In genomic region chr12:2034633-2035420, GRCh38 we compare ENCODE assay signal across 8 cellular contexts. TPM values are rescaled to one million over a fixed set of nuclear protein-coding genes. Genes with fewer than 3 reads are reported as not detected.
DNase-seq lines count a peak whose midpoint lies in the region; ATAC-seq, FAIRE-seq and TF ChIP-seq lines count a peak whose summit lies in the region.

No MANE protein-coding gene starts in this region.

- no peak overlapping the region for H2AFZ ChIP-seq in H9 (ENCODE audit: low read length)
- peak overlapping the region; percentile 70 for H2AFZ ChIP-seq in astrocyte (ENCODE audit: low read depth, low read length)

- H3K4me1 ChIP-seq in H9 (ENCODE audit: insufficient read depth, low read length) (peaks cover 2% of the 10 kb centered on the region; the same call in 1 of the 2 replicates), astrocyte (ENCODE audit: insufficient read depth, low read length) (peaks cover 3% of the 10 kb centered on the region)

- no peak overlapping the region for H2BK12ac ChIP-seq in H9 (ENCODE audit: insufficient read length, low read depth, low read length)

- H3K56ac ChIP-seq in H9 (ENCODE audit: insufficient read length, low read depth, low read length): no peak overlapping the region

- peaks cover 78% of the 10 kb centered on the region for H3K27me3 Mint-ChIP-seq in H9 (ENCODE audit: low read depth)
- H3K27me3 Mint-ChIP-seq in astrocyte (ENCODE audit: low read depth, unreplicated experiment): peaks cover 44% of the 10 kb centered on the region

- no peaks in the 10 kb centered on the region for H3K79me1 ChIP-seq in H9 (ENCODE audit: insufficient read depth, low read depth, low read length, poor library complexity, severe bottlenecking)

- H2BK20ac ChIP-seq in H9 (ENCODE audit: low read depth, low read length, poor library complexity, severe bottlenecking): no peak overlapping the region

- H4K91ac ChIP-seq in H9 (ENCODE audit: insufficient read length, low read depth, low read length): no peak overlapping the region

- no peak overlapping the region for H3K18ac ChIP-seq in H9 (ENCODE audit: insufficient read length, low read depth, low read length)

- H3K9ac ChIP-seq in H9 (ENCODE audit: extremely low read depth, insufficient read length, low read length) (no peak overlapping the region), astrocyte (ENCODE audit: low read length) (peak overlapping the region; percentile 24)

- H2BK15ac ChIP-seq in H9 (ENCODE audit: low read depth, low read length): no peak overlapping the region

- no CpG with 5 or more reads among the region's 47 CpGs for WGBS in H9 (ENCODE audit: extremely low coverage, insufficient read length, low lambda C conversion rate)

- H4K20me1 ChIP-seq in H9 (ENCODE audit: control insufficient read depth, insufficient read depth, insufficient read length): no peaks in the 10 kb centered on the region
- no peaks in the 10 kb centered on the region for H4K20me1 ChIP-seq in astrocyte (ENCODE audit: insufficient read depth, low read length)

- no peak overlapping the region for H3T11ph ChIP-seq in H9 (ENCODE audit: low read length)

- H3K4me2 ChIP-seq in H9 (ENCODE audit: insufficient read depth, insufficient read length, low read length) (peak overlapping the region; percentile 16), astrocyte (ENCODE audit: low read length) (peak overlapping the region; percentile 83)

- H3K36me3 Mint-ChIP-seq in H9 (ENCODE audit: insufficient read depth in 1 of 3, low read depth in 3 of 3) (no peaks in the 10 kb centered on the region), astrocyte (ENCODE audit: low read depth, unreplicated experiment) (no peaks in the 10 kb centered on the region)

- H3K4ac ChIP-seq in H9 (ENCODE audit: low read depth, low read length): no peak overlapping the region

- H3K23me2 ChIP-seq in H9 (ENCODE audit: insufficient read length, low read depth, low read length, poor library complexity, severe bottlenecking): peaks cover 3% of the 10 kb centered on the region

- no peak overlapping the region for H2AK5ac ChIP-seq in H9 (ENCODE audit: insufficient read length, low read length)

- H3K27me3 ChIP-seq in H9 (ENCODE audit: insufficient read depth, low read length): peaks cover 8% of the 10 kb centered on the region; the same call in 1 of the 2 replicates
- peaks cover 66% of the 10 kb centered on the region for H3K27me3 ChIP-seq in astrocyte (ENCODE audit: insufficient read depth, low read length)

- H3K23ac ChIP-seq in H9 (ENCODE audit: insufficient read length, low read depth, low read length): no peak overlapping the region

- no peaks in the 10 kb centered on the region for H3K79me2 ChIP-seq in H9 (ENCODE audit: insufficient read depth, low read length)
- H3K79me2 ChIP-seq in astrocyte (ENCODE audit: insufficient read depth, low read length): no peaks in the 10 kb centered on the region

- H3K9me3 Mint-ChIP-seq in H9 (no peaks in the 10 kb centered on the region), astrocyte (ENCODE audit: unreplicated experiment) (no peaks in the 10 kb centered on the region)

- no peak overlapping the region for H3K14ac ChIP-seq in H9 (ENCODE audit: insufficient read depth, low read length)

- no peak for FAIRE-seq in astrocyte (lab: Jason Lieb, UNC)

- H3K27ac ChIP-seq in H9 (ENCODE audit: insufficient read length, low read depth, low read length): no peak overlapping the region
- no peak overlapping the region for H3K27ac ChIP-seq in astrocyte (ENCODE audit: low read depth, low read length)

- peaks cover 9 to 19% of the 10 kb centered on the region in 2 experiments for H3K4me1 Mint-ChIP-seq in H9
- H3K4me1 Mint-ChIP-seq in astrocyte (ENCODE audit: low read depth, unreplicated experiment): no peaks in the 10 kb centered on the region

- no peaks in the 10 kb centered on the region for H3K36me3 ChIP-seq in astrocyte (ENCODE audit: insufficient read depth, low read length)

- H4K5ac ChIP-seq in H9 (ENCODE audit: insufficient read length, low read depth, low read length): no peak overlapping the region

- peak overlapping the region; percentile 54 for H3K4me3 ChIP-seq in astrocyte (ENCODE audit: insufficient read depth, low read depth, low read length)

- no peak overlapping the region for H2BK120ac ChIP-seq in H9 (ENCODE audit: low read depth, low read length, poor library complexity, severe bottlenecking)

- ATAC-seq in GM19035 (IDR thresholded peaks at IDR 0.05; ENCODE audit: unreplicated experiment): no peak

- TF ChIP-seq CTCF in H9 (conservative IDR thresholded peaks at IDR 0.05): peak; percentile 97
- TF ChIP-seq CTCF in astrocyte (IDR thresholded peaks at IDR 0.05; ENCODE audit: insufficient read depth, low read depth, low read length): peak; percentile 54

- H3K27ac Mint-ChIP-seq in H9 (no peak overlapping the region), astrocyte (ENCODE audit: unreplicated experiment) (peak overlapping the region; percentile 7)

- H3K9me3 ChIP-seq in H9 (ENCODE audit: control insufficient read depth, low read depth, low read length): no peaks in the 10 kb centered on the region
- H3K9me3 ChIP-seq in astrocyte (ENCODE audit: insufficient read depth, low read depth, low read length): no peaks in the 10 kb centered on the region

- H4K8ac ChIP-seq in H9 (replicated peaks; ENCODE audit: insufficient read length, low read depth, low read length): no peak overlapping the region

- peak overlapping the region; percentile 50 to 66 for H3K4me3 Mint-ChIP-seq in H9
- peak overlapping the region; percentile 62 for H3K4me3 Mint-ChIP-seq in astrocyte (ENCODE audit: unreplicated experiment)

- peak; percentile 62 for DNase-seq in DMS114 treated with DMSO at 0.1 percent for 48 hours (lab: John Stamatoyannopoulos, UW; ENCODE audit: unreplicated experiment)
- peak; percentile 93 for DNase-seq in H9
- DNase-seq in NCI-H1105 treated with DMSO at 0.1 percent for 48 hours (lab: John Stamatoyannopoulos, UW): peak; percentile 86
- DNase-seq in T-helper 9 cell: peak; percentile 84
- DNase-seq in astrocyte (ENCODE audit: low read depth): no peak
- DNase-seq in hippocampal formation (lab: John Stamatoyannopoulos, UW): peak; percentile 68 to 75
- peak; percentile 93 for DNase-seq in retina

- H2BK5ac ChIP-seq in H9 (ENCODE audit: insufficient read length, low read length): no peak overlapping the region

RNA-seq across cellular contexts. Expression of gene CACNA1C, which starts 18.0 kb away (rescaled TPM):
- total RNA-seq in H9 (2021): 0.81 and 1.1 TPM in 2 replicates
- total RNA-seq in astrocyte: 1.5 and 2.1 TPM in 2 replicates

RNA-seq across cellular contexts. Expression of gene DCP1B, which starts 30.6 kb away (rescaled TPM):
- total RNA-seq in H9 (2021) (11.2 and 13.2 TPM in 2 replicates), astrocyte (13.1 and 16.5 TPM in 2 replicates)
